ENCODE assay signal across 20 cellular contexts in the genomic region with DNA sequence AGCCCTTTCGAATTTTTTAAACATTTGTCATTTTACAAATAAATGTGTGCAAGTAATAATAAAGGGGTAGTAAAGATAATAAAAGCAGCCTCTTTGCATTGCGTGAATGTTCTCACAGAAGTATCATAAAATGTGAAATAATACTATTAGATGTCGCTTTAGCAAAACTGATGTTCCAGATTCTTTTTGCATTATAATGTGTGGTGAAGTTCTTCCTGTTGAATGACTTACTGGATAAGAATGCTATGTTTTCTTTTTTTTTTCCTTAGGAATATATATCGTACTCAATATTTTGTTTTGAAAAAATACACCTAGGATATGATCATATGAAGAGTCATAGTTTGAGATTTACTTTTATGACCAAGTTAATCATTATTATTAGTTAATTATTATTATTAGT.
"Had no signal": no experiment of that assay in that cellular context is flagged by ENCODE, and none has a peak within 500 bp of the region (broad histone marks: within the 10 kb centered on the region; RNA-seq: fewer than 3 reads in every experiment).

No MANE protein-coding gene starts in this region.

- H3K9me3 Mint-ChIP-seq: nephron had no signal

- H3K79me2 ChIP-seq: hepatocyte had no signal

- H3K4me2 ChIP-seq: hepatocyte, smooth muscle cell had no signal

- DNase-seq: effector memory CD4-positive, alpha-beta T cell; left colon; left ventricle myocardium superior; mesendoderm; naive B cell; occipital lobe; pancreas; right cardiac atrium; stimulated activated CD4-positive, alpha-beta T cell treated with anti-CD3 and anti-CD28 coated beads, Interleukin-2, amount 100 ng/mL, for 48 hours; stimulated activated naive CD4-positive, alpha-beta T cell treated with Interleukin-2 at 50 U/mL for 16 hours had no signal

- H3K27ac Mint-ChIP-seq: naive B cell, nephron, progenitor cell of endocrine pancreas, type B pancreatic cell had no signal

- H3K27me3 Mint-ChIP-seq: naive B cell, progenitor cell of endocrine pancreas, type B pancreatic cell had no signal

- H3K4me1 Mint-ChIP-seq: naive B cell, nephron had no signal

- H3K27ac ChIP-seq: epithelial cell of prostate, esophagus muscularis mucosa, hepatocyte, pancreas had no signal

- H3K9me3 ChIP-seq: esophagus muscularis mucosa, pancreas had no signal

- H3K4me1 ChIP-seq: esophagus muscularis mucosa, pancreas had no signal

- H3K4me3 ChIP-seq: esophagus muscularis mucosa, hepatocyte, lung, pancreas, smooth muscle cell had no signal

- H3K36me3 Mint-ChIP-seq: naive B cell, type B pancreatic cell had no signal

- H3K4me3 Mint-ChIP-seq: naive B cell, nephron, type B pancreatic cell had no signal

- FAIRE-seq: endometrium, pancreas, urothelium cell line had no signal

- H3K27me3 ChIP-seq: esophagus muscularis mucosa, hepatocyte, pancreas had no signal

- H2AFZ ChIP-seq: hepatocyte had no signal

- H3K36me3 ChIP-seq: esophagus muscularis mucosa, pancreas had no signal

- ATAC-seq: left colon, left ventricle myocardium superior, pancreas, right cardiac atrium had no signal
